Comparison of ENCODE assay signal across 1 cellular context in the genomic region with DNA sequence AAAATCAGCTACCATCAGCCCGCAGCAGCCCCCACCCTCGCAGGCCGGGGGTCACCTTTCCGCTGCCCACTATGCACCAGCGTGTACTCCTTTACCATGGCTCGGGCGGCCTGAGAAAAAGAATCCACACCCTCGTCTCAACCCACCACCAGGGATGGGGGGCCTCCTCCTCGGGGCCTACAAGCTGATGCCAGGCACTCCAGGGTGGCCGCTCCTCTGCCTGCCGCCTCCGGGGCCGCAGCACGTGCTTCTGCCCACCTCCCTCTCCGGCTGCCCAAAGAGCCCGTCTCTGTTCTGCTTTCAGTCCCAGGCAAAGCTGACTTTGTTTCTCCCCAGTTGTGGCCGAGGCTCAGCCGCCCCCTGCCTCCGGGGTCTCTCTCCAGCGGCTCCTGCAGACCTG.
TF ChIP-seq lines count a peak whose summit lies in the region.

No MANE protein-coding gene starts in this region.

TF ChIP-seq in HEK293, 187 proteins besides CTCF, POLR2A, EP300 and RAD21 (continued from another document):
- TF ChIP-seq, protein P1, sequence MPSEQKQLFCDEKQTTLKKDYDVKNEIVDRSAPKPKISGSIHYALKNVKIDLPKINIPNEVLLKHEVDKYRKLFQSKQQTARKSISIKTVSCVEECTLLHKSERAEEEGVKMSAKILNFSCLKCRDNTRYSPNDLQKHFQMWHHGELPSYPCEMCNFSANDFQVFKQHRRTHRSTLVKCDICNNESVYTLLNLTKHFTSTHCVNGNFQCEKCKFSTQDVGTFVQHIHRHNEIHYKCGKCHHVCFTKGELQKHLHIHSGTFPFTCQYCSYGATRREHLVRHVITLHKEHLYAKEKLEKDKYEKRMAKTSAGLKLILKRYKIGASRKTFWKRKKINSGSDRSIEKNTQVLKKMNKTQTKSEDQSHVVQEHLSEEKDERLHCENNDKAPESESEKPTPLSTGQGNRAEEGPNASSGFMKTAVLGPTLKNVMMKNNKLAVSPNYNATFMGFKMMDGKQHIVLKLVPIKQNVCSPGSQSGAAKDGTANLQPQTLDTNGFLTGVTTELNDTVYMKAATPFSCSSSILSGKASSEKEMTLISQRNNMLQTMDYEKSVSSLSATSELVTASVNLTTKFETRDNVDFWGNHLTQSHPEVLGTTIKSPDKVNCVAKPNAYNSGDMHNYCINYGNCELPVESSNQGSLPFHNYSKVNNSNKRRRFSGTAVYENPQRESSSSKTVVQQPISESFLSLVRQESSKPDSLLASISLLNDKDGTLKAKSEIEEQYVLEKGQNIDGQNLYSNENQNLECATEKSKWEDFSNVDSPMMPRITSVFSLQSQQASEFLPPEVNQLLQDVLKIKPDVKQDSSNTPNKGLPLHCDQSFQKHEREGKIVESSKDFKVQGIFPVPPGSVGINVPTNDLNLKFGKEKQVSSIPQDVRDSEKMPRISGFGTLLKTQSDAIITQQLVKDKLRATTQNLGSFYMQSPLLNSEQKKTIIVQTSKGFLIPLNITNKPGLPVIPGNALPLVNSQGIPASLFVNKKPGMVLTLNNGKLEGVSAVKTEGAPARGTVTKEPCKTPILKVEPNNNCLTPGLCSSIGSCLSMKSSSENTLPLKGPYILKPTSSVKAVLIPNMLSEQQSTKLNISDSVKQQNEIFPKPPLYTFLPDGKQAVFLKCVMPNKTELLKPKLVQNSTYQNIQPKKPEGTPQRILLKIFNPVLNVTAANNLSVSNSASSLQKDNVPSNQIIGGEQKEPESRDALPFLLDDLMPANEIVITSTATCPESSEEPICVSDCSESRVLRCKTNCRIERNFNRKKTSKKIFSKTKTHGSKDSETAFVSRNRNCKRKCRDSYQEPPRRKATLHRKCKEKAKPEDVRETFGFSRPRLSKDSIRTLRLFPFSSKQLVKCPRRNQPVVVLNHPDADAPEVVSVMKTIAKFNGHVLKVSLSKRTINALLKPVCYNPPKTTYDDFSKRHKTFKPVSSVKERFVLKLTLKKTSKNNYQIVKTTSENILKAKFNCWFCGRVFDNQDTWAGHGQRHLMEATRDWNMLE (tag by site-specific recombination; conservative IDR thresholded peaks at IDR 0.05; ENCODE audit: low read depth), result no peak
- TF ChIP-seq ZNF510 (tag by site-specific recombination; IDR thresholded peaks at IDR 0.05; ENCODE audit: insufficient replicate concordance) (no peak), HOXA7 (CRISPR knock-in tag; IDR thresholded peaks at IDR 0.05; ENCODE audit: borderline replicate concordance) (no peak), TSHZ1 (tag by site-specific recombination; IDR thresholded peaks at IDR 0.05; ENCODE audit: borderline replicate concordance) (no peak), ZNF394 (tag by site-specific recombination; IDR thresholded peaks at IDR 0.05; ENCODE audit: borderline replicate concordance) (0 out of 2 replicates have a peak, but pooled peaks have one; percentile 37), ZNF692 (tag by site-specific recombination; IDR thresholded peaks at IDR 0.05) (no peak), ZXDB (tag by site-specific recombination; IDR thresholded peaks at IDR 0.05) (no peak), ZNF335 (tag by site-specific recombination; conservative IDR thresholded peaks at IDR 0.05) (peak; percentile 47), ZNF548 (tag by site-specific recombination; IDR thresholded peaks at IDR 0.05) (no peak), ZNF274 (IDR thresholded peaks at IDR 0.05; ENCODE audit: low read length) (no peak), ZNF274 (tag by site-specific recombination; IDR thresholded peaks at IDR 0.05; ENCODE audit: borderline replicate concordance) (no peak), ZNF768 (tag by site-specific recombination; IDR thresholded peaks at IDR 0.05) (no peak), PBX3 (CRISPR knock-in tag; IDR thresholded peaks at IDR 0.05) (no peak), ZNF677 (tag by site-specific recombination; IDR thresholded peaks at IDR 0.05) (no peak), PATZ1 (tag by site-specific recombination; IDR thresholded peaks at IDR 0.05) (no peak), ZNF24 (tag by site-specific recombination; IDR thresholded peaks at IDR 0.05) (no peak)
